In the genomic region with DNA sequence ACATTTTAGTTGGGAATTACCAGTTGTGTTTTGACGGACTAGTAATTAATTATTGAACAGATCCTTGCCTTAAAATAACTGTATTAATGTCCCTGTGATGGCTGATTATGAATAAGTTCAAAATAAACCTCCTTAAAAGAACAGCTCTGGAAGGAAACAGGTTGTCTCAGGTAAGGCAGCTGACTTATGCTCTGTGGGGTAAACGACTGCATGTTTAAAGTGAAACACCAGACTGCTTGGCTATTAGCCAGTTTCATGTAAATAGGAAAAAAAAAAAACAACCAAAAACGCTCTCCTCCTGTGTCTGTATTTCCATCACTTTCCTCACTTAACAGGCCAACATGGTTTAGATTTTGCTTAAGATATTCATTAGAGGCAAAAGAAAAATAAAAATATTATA, we compare ENCODE assay signal across 1 cellular context.
TF ChIP-seq lines count a peak whose summit lies in the region.

No MANE protein-coding gene starts in this region.

TF ChIP-seq in HepG2, 621 proteins besides CTCF, POLR2A, EP300 and RAD21 (continued from another document):
- TF ChIP-seq ZNF552 (CRISPR knock-in tag; IDR thresholded peaks at IDR 0.05; ENCODE audit: borderline replicate concordance): no peak
- TF ChIP-seq HOXA5 (CRISPR knock-in tag; IDR thresholded peaks at IDR 0.05): no peak
- TF ChIP-seq TBP (CRISPR knock-in tag; IDR thresholded peaks at IDR 0.05): no peak
- TF ChIP-seq, protein P1, sequence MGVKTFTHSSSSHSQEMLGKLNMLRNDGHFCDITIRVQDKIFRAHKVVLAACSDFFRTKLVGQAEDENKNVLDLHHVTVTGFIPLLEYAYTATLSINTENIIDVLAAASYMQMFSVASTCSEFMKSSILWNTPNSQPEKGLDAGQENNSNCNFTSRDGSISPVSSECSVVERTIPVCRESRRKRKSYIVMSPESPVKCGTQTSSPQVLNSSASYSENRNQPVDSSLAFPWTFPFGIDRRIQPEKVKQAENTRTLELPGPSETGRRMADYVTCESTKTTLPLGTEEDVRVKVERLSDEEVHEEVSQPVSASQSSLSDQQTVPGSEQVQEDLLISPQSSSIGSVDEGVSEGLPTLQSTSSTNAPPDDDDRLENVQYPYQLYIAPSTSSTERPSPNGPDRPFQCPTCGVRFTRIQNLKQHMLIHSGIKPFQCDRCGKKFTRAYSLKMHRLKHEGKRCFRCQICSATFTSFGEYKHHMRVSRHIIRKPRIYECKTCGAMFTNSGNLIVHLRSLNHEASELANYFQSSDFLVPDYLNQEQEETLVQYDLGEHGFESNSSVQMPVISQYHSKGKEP (CRISPR knock-in tag; IDR thresholded peaks at IDR 0.05): no peak
